In the genomic region with DNA sequence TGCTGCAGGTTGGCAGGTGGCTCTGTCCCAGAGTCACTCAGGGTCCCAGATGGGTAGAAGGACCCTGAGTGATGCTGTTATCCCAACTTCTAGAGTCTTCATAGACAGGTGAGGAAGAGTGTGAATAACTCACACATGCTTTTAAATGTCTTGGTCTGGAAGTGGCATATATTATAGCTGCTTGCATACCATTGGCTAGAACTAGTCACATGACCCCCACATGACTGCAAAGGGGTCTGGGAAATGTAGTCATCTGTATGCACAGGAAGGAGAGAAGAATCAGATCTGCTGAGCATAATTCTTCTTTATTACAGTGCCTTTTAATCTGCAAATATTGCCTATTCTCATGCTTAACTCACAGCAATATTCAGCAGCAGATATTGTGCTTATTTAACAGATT, we compare ENCODE assay signal across 10 cellular contexts. TPM values are rescaled to one million over a fixed set of nuclear protein-coding genes. Genes with fewer than 3 reads are reported as not detected.
DNase-seq lines count a peak whose midpoint lies in the region; ATAC-seq and TF ChIP-seq lines count a peak whose summit lies in the region.
"Had no signal": no experiment of that assay in that cellular context is flagged by ENCODE, and none has a peak within 500 bp of the region (broad histone marks: within the 10 kb centered on the region; RNA-seq: fewer than 3 reads in every experiment).

No MANE protein-coding gene starts in this region.

- no peaks in the 10 kb centered on the region for H3K79me2 ChIP-seq in OCI-LY7 (ENCODE audit: insufficient read depth, low read depth, low read length)

- H3K9me2 ChIP-seq in OCI-LY7 (ENCODE audit: insufficient read depth, low read length) = no peaks in the 10 kb centered on the region

- no TSS peak for BruUV-seq in OCI-LY7 (replicated peaks; lab: Mats Ljungman, UMichigan)

- H3K36me3 ChIP-seq in OCI-LY7 (ENCODE audit: insufficient read depth, low read length) (no peaks in the 10 kb centered on the region), left lung (no peaks in the 10 kb centered on the region)

- H3K4me3 ChIP-seq in OCI-LY7 (ENCODE audit: low read depth, low read length, poor library complexity, severe bottlenecking) = no peak overlapping the region
- H3K4me3 ChIP-seq in fibroblast of pulmonary artery (replicated peaks; ENCODE audit: low read depth, low read length) = no peak overlapping the region
- no peak overlapping the region for H3K4me3 ChIP-seq in left lung

- intact Hi-C loops in OCI-LY7 (cut with micrococcal nuclease; ENCODE audit: unreplicated experiment) (no loop called here), left lung (cut with DNase I) (no loop called here), Right ventricle myocardium superior (cut with DNase I) (no loop called here)

- TF ChIP-seq CTCF in OCI-LY7 (conservative IDR thresholded peaks at IDR 0.05; ENCODE audit: low read length) = no peak
- no peak for TF ChIP-seq CTCF in fibroblast of pulmonary artery (IDR thresholded peaks at IDR 0.05; ENCODE audit: low read length, missing control alignments)
- TF ChIP-seq CTCF in left lung (IDR thresholded peaks at IDR 0.05) = no peak

- H3K9me3 ChIP-seq in OCI-LY7 (ENCODE audit: low read length) = no peaks in the 10 kb centered on the region
- H3K9me3 ChIP-seq in left lung = peaks cover 0 to 7% of the 10 kb centered on the region in 2 donors

- H3K27me3 ChIP-seq in left lung = peaks cover 0 to 20% of the 10 kb centered on the region in 2 donors

- no peak overlapping the region for H3K4me2 ChIP-seq in OCI-LY7 (ENCODE audit: low read length)

- H3K4me1 ChIP-seq in OCI-LY7 (ENCODE audit: insufficient read depth, low read length, poor library complexity, severe bottlenecking) (no peaks in the 10 kb centered on the region), left lung (no peaks in the 10 kb centered on the region)

- no peak for ATAC-seq in left lung
- no peak for ATAC-seq in Right ventricle myocardium superior (ENCODE audit: poor library complexity)

- CTCF ChIA-PET in OCI-LY7 (lab: Charles Lee; ENCODE audit: unreplicated experiment) = no interaction called here

- no peak overlapping the region for H2AFZ ChIP-seq in OCI-LY7 (ENCODE audit: low read length)

- DNase-seq in stimulated activated CD4-positive, alpha-beta T cell treated with anti-CD3 and anti-CD28 coated beads, Interleukin-15, amount 100 ng/mL, for 24 hours = peak; percentile 4
- no peak for DNase-seq in stimulated activated CD4-positive, alpha-beta T cell treated with anti-CD3 and anti-CD28 coated beads, Interleukin-2, amount 100 ng/mL, for 48 hours
- peak; percentile 73 for DNase-seq in OCI-LY7 (ENCODE audit: low spot score)
- peak; percentile 7 for DNase-seq in fibroblast of pulmonary artery (ENCODE audit: low read depth)
- no peak for DNase-seq in left lung
- DNase-seq in Right ventricle myocardium superior = no peak
- DNase-seq in activated CD4-positive, alpha-beta T cell treated with anti-CD3 and anti-CD28 coated beads, Interleukin-2, amount 50 U/mL, for 1 hour = no peak
- DNase-seq in NK-92 treated with Interleukin-12 subunit alpha and Interleukin-12 subunit beta, amount 100 ng/mL, for 24 hours (lab: John Stamatoyannopoulos, UW) = no peak
- DNase-seq: activated CD4-positive, CD25-positive, alpha-beta regulatory T cell; occipital lobe had no signal

- POLR2A ChIA-PET in OCI-LY7 (lab: Charles Lee) = no interaction called here

- H4K20me1 ChIP-seq in OCI-LY7 (ENCODE audit: insufficient read depth, low read length) = no peaks in the 10 kb centered on the region

- H3K27ac ChIP-seq in OCI-LY7 (ENCODE audit: low read depth, low read length, poor library complexity, severe bottlenecking) (no peak overlapping the region), left lung (no peak overlapping the region)

RNA-seq across cellular contexts. Expression of a gene that starts 28.2 kb away (rescaled TPM):
- 2.6 and 3.5 TPM in 2 replicates for total RNA-seq in OCI-LY7 (2014; rRNA removed; shearing (Covaris generic))
- total RNA-seq in OCI-LY7 (2022) (0.59 and 0.91 TPM in 2 replicates), left lung (1 to 10 TPM; 1.7 to 6.1 TPM), Right ventricle myocardium superior (not detected)

Comparison
In these comparisons a context has a peak if more than half of its experiments do, and no peak if none do; other contexts are left out.
1. DNase-seq: peak in stimulated activated CD4-positive, alpha-beta T cell treated with anti-CD3 and anti-CD28 coated beads, Interleukin-15, amount 100 ng/mL, for 24 hours (single experiment), OCI-LY7 (single experiment) and fibroblast of pulmonary artery (single experiment); none in stimulated activated CD4-positive, alpha-beta T cell treated with anti-CD3 and anti-CD28 coated beads, Interleukin-2, amount 100 ng/mL, for 48 hours (0 of 2), left lung (0 of 2), Right ventricle myocardium superior (single experiment), activated CD4-positive, alpha-beta T cell treated with anti-CD3 and anti-CD28 coated beads, Interleukin-2, amount 50 U/mL, for 1 hour (single experiment) and NK-92 treated with Interleukin-12 subunit alpha and Interleukin-12 subunit beta, amount 100 ng/mL, for 24 hours (single experiment).